8 cellular contexts compared by ENCODE assay signal in the genomic region with DNA sequence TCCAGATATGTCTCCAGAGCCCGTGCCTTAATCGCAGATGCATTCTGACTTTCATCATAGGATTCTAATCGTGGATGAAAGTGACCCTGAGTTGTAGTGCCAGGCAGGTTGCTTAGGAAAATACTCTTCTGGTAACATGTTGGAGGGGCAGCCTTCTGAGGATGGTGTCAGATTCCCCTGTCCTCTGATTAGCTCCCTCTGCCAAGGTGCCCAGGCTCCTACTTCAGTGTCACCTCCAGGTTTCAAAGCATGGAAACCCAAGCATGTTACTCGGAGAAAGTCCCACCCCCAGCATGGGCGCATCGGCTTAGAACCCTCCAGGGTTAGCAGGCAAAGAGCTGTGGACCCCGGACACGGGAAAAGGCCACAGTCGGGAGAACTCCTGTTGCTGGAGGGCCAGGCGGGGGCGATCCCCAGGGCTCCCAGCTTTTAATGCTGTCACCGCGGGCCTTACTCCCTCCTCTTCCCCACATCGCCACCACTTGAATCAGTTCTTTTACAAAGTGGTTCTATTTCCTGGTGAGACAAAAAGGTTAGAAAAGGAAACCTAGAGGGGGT. TPM values are rescaled to one million over a fixed set of nuclear protein-coding genes. Genes with fewer than 3 reads are reported as not detected.
A peak's percentile ranks its signal among the peaks of the same experiment; 100 is the strongest.
DNase-seq lines count a peak whose midpoint lies in the region; ATAC-seq, FAIRE-seq and TF ChIP-seq lines count a peak whose summit lies in the region.

No MANE protein-coding gene starts in this region.

- peak overlapping the region; percentile 1 for H3K27ac Mint-ChIP-seq in activated T-helper 17 cell treated with anti-CD3 and anti-CD28 coated beads, Interleukin-2, amount 50 U/mL, for 72 hours
- peak overlapping the region; percentile 67 for H3K27ac Mint-ChIP-seq in stimulated activated memory B cell treated with anti-CD40 and anti-IgM and Interleukin-4, amounts not matched to agents 10 μg/mL and 1 μg/mL and 100 μg/mL, for 72 hours

- H3K9me3 ChIP-seq in HUES6 (ENCODE audit: control insufficient read depth, insufficient read depth, low read depth, low read length), result no peaks in the 10 kb centered on the region
- H3K9me3 ChIP-seq in hepatocyte (ENCODE audit: low read depth), result no peaks in the 10 kb centered on the region

- no peaks in the 10 kb centered on the region for H3K27me3 Mint-ChIP-seq in activated T-helper 17 cell treated with anti-CD3 and anti-CD28 coated beads, Interleukin-2, amount 50 U/mL, for 72 hours
- no peaks in the 10 kb centered on the region for H3K27me3 Mint-ChIP-seq in stimulated activated memory B cell treated with anti-CD40 and anti-IgM and Interleukin-4, amounts not matched to agents 10 μg/mL and 1 μg/mL and 100 μg/mL, for 72 hours

- H3K27ac ChIP-seq in HUES6 (ENCODE audit: low read depth, low read length) (no peak overlapping the region), hepatocyte (peak overlapping the region; percentile 90)

- H3K4me2 ChIP-seq in hepatocyte, result peak overlapping the region; percentile 86

- H3K4me1 Mint-ChIP-seq in activated T-helper 17 cell treated with anti-CD3 and anti-CD28 coated beads, Interleukin-2, amount 50 U/mL, for 72 hours, result peaks cover 13% of the 10 kb centered on the region
- H3K4me1 Mint-ChIP-seq in stimulated activated memory B cell treated with anti-CD40 and anti-IgM and Interleukin-4, amounts not matched to agents 10 μg/mL and 1 μg/mL and 100 μg/mL, for 72 hours, result peaks cover 26% of the 10 kb centered on the region

- H3K36me3 ChIP-seq in HUES6 (ENCODE audit: control insufficient read depth, insufficient read depth, low read length) (no peaks in the 10 kb centered on the region), hepatocyte (replicated peaks; ENCODE audit: insufficient read depth, low read depth) (no peaks in the 10 kb centered on the region)

- WGBS in hepatocyte (ENCODE audit: low lambda C conversion rate, missing lambda C conversion rate), result 15% methylated on average over 14 of the region's 14 CpGs

- DNase-seq in hepatocyte (ENCODE audit: low spot score) (no peak), GM12892 (ENCODE audit: insufficient read length) (no peak), NCI-H1436 (lab: John Stamatoyannopoulos, UW) (no peak), foreskin melanocyte (no peak)

- TF ChIP-seq CTCF in hepatocyte (IDR thresholded peaks at IDR 0.05; ENCODE audit: poor library complexity), result no peak

- peak overlapping the region; percentile 24 for H2AFZ ChIP-seq in hepatocyte

- H3K27me3 ChIP-seq in HUES6 (ENCODE audit: control insufficient read depth, insufficient read depth, low read length), result no peaks in the 10 kb centered on the region
- no peaks in the 10 kb centered on the region for H3K27me3 ChIP-seq in hepatocyte

- peak overlapping the region; percentile 65 for H3K4me3 ChIP-seq in HUES6 (ENCODE audit: low read depth, low read length)
- peak overlapping the region; percentile 3 for H3K4me3 ChIP-seq in hepatocyte

- TF ChIP-seq POLR2A in GM12892 (IDR thresholded peaks at IDR 0.05; ENCODE audit: low read depth, low read length), result no peak

- FAIRE-seq in GM12892 (lab: Jason Lieb, UNC), result no peak

- H3K36me3 Mint-ChIP-seq in activated T-helper 17 cell treated with anti-CD3 and anti-CD28 coated beads, Interleukin-2, amount 50 U/mL, for 72 hours (ENCODE audit: low read depth), result no peaks in the 10 kb centered on the region
- no peaks in the 10 kb centered on the region for H3K36me3 Mint-ChIP-seq in stimulated activated memory B cell treated with anti-CD40 and anti-IgM and Interleukin-4, amounts not matched to agents 10 μg/mL and 1 μg/mL and 100 μg/mL, for 72 hours

- H3K79me2 ChIP-seq in hepatocyte, result peaks cover 74% of the 10 kb centered on the region

- ATAC-seq in GM18907 (IDR thresholded peaks at IDR 0.05; ENCODE audit: unreplicated experiment), result peak; percentile 20
- ATAC-seq in activated T-helper 17 cell treated with anti-CD3 and anti-CD28 coated beads, Interleukin-2, amount 50 U/mL, for 72 hours (replicated peaks), result peak; percentile 37
- ATAC-seq in stimulated activated memory B cell treated with anti-CD40 and anti-IgM and Interleukin-4, amounts not matched to agents 10 μg/mL and 1 μg/mL and 100 μg/mL, for 72 hours, result peak; percentile 4

- H4K20me1 ChIP-seq in hepatocyte (ENCODE audit: insufficient read depth, poor library complexity, severe bottlenecking), result no peaks in the 10 kb centered on the region

- H3K4me1 ChIP-seq in HUES6 (ENCODE audit: control insufficient read depth, insufficient read depth, low read length) (peaks cover 20% of the 10 kb centered on the region), hepatocyte (ENCODE audit: insufficient read depth) (peaks cover 30% of the 10 kb centered on the region)

- no peaks in the 10 kb centered on the region for H3K9me2 ChIP-seq in hepatocyte (replicated peaks; ENCODE audit: insufficient read depth)

- H3K9ac ChIP-seq in HUES6 (ENCODE audit: low read length), result peak overlapping the region; percentile 23

- H3K9me3 Mint-ChIP-seq in activated T-helper 17 cell treated with anti-CD3 and anti-CD28 coated beads, Interleukin-2, amount 50 U/mL, for 72 hours, result no peaks in the 10 kb centered on the region
- H3K9me3 Mint-ChIP-seq in stimulated activated memory B cell treated with anti-CD40 and anti-IgM and Interleukin-4, amounts not matched to agents 10 μg/mL and 1 μg/mL and 100 μg/mL, for 72 hours, result no peaks in the 10 kb centered on the region

- peak overlapping the region; percentile 82 for H3K4me3 Mint-ChIP-seq in activated T-helper 17 cell treated with anti-CD3 and anti-CD28 coated beads, Interleukin-2, amount 50 U/mL, for 72 hours
- peak overlapping the region; percentile 83 for H3K4me3 Mint-ChIP-seq in stimulated activated memory B cell treated with anti-CD40 and anti-IgM and Interleukin-4, amounts not matched to agents 10 μg/mL and 1 μg/mL and 100 μg/mL, for 72 hours

RNA-seq across cellular contexts. Expression of gene TRIM2, which starts 44.5 kb away (rescaled TPM):
- total RNA-seq in activated T-helper 17 cell treated with anti-CD3 and anti-CD28 coated beads, Interleukin-2, amount 50 U/mL, for 72 hours, result 1 to 10 TPM; 1.0 to 1.6 TPM
- 82.1 and 84.1 TPM in 2 replicates for total RNA-seq in hepatocyte
- 24.4 and 32.0 TPM in 2 replicates for polyA plus RNA-seq in hepatocyte
- 0.08 TPM for polyA plus RNA-seq in GM12892 (2012; ENCODE audit: missing spikeins)

Comparison
In these comparisons a context has a peak if more than half of its experiments do, and no peak if none do; other contexts are left out.
1. RNA of gene TRIM2, which starts 44.5 kb away (total RNA-seq): 82.1 to 84.1 TPM in hepatocyte; 1.0 to 1.6 TPM in activated T-helper 17 cell treated with anti-CD3 and anti-CD28 coated beads, Interleukin-2, amount 50 U/mL, for 72 hours; every median in the first group is over 10 times any median in the second.
2. Peak in every context shown above with its lines, with median percentiles within 50 percentile points of each other: ATAC-seq.